ENCODE assay signal across 6 cellular contexts in genomic region chr6:33417127-33417902, GRCh38. TPM values are rescaled to one million over a fixed set of nuclear protein-coding genes. Genes with fewer than 3 reads are reported as not detected.
DNase-seq lines count a peak whose midpoint lies in the region; ATAC-seq and TF ChIP-seq lines count a peak whose summit lies in the region.

No MANE protein-coding gene starts in this region.

- intact Hi-C loops in activated T-helper 1 cell treated with anti-CD3 and anti-CD28 coated beads, Interleukin-12 subunit alpha, Interleukin-12 subunit beta, Interleukin-2, Interleukin-4 antibody, amounts not matched to agents 30 ng/mL and 10 ng/mL and 1 ng/mL, durations not matched to agents 14 hours and 24 hours and 36 hours (cut with micrococcal nuclease) = loop anchor here (2.0 to 10.0 kb wide), 5 partner anchors 13 to 1243 kb away; partner anchors contain the start of genes AGPAT1, BRD2, LEMD2 and PSMB8
- intact Hi-C loops in lower lobe of right lung (cut with DNase I) = no loop called here

- H3K4me3 ChIP-seq in lower lobe of right lung = peak overlapping the region; percentile 85

- H3K36me3 Mint-ChIP-seq in activated T-helper 1 cell treated with anti-CD3 and anti-CD28 coated beads, Interleukin-12 subunit alpha, Interleukin-12 subunit beta, Interleukin-2, Interleukin-4 antibody, amounts not matched to agents 30 ng/mL and 10 ng/mL and 1 ng/mL, durations not matched to agents 14 hours and 24 hours and 36 hours (ENCODE audit: low read depth) = peaks cover 29% of the 10 kb centered on the region

- DNase-seq in HK-2 (ENCODE audit: unreplicated experiment) (peak; percentile 60), lower lobe of right lung (no peak), NCI-H345 treated with DMSO at 0.1 percent for 48 hours (lab: John Stamatoyannopoulos, UW; ENCODE audit: unreplicated experiment) (no peak)
- DNase-seq in activated T-helper 1 cell treated with anti-CD3 and anti-CD28 coated beads, Interleukin-12 subunit alpha, Interleukin-12 subunit beta, Interleukin-2, Interleukin-4 antibody, amounts not matched to agents 30 ng/mL and 10 ng/mL and 1 ng/mL, durations not matched to agents 14 hours and 24 hours and 36 hours (ENCODE audit: low spot score) = no peak

- H3K27me3 Mint-ChIP-seq in activated T-helper 1 cell treated with anti-CD3 and anti-CD28 coated beads, Interleukin-12 subunit alpha, Interleukin-12 subunit beta, Interleukin-2, Interleukin-4 antibody, amounts not matched to agents 30 ng/mL and 10 ng/mL and 1 ng/mL, durations not matched to agents 14 hours and 24 hours and 36 hours (ENCODE audit: insufficient read depth) = no peaks in the 10 kb centered on the region

- peaks cover 44% of the 10 kb centered on the region for H3K36me3 ChIP-seq in lower lobe of right lung

- ATAC-seq in lower lobe of right lung (peak in 1 of 2 donors; percentile 9), HG02840 (IDR thresholded peaks at IDR 0.05; ENCODE audit: low FRiP score, unreplicated experiment) (no peak), GM19463 (IDR thresholded peaks at IDR 0.05; ENCODE audit: unreplicated experiment) (no peak)

- peaks cover 51% of the 10 kb centered on the region for H3K4me1 ChIP-seq in lower lobe of right lung

- no peaks in the 10 kb centered on the region for H3K9me3 Mint-ChIP-seq in activated T-helper 1 cell treated with anti-CD3 and anti-CD28 coated beads, Interleukin-12 subunit alpha, Interleukin-12 subunit beta, Interleukin-2, Interleukin-4 antibody, amounts not matched to agents 30 ng/mL and 10 ng/mL and 1 ng/mL, durations not matched to agents 14 hours and 24 hours and 36 hours

- peak overlapping the region; percentile 96 for H3K27ac Mint-ChIP-seq in activated T-helper 1 cell treated with anti-CD3 and anti-CD28 coated beads, Interleukin-12 subunit alpha, Interleukin-12 subunit beta, Interleukin-2, Interleukin-4 antibody, amounts not matched to agents 30 ng/mL and 10 ng/mL and 1 ng/mL, durations not matched to agents 14 hours and 24 hours and 36 hours

- H3K27me3 ChIP-seq in lower lobe of right lung (ENCODE audit: low read depth) = no peaks in the 10 kb centered on the region

- peaks cover 73% of the 10 kb centered on the region for H3K4me1 Mint-ChIP-seq in activated T-helper 1 cell treated with anti-CD3 and anti-CD28 coated beads, Interleukin-12 subunit alpha, Interleukin-12 subunit beta, Interleukin-2, Interleukin-4 antibody, amounts not matched to agents 30 ng/mL and 10 ng/mL and 1 ng/mL, durations not matched to agents 14 hours and 24 hours and 36 hours (ENCODE audit: low read depth)

- no peak for TF ChIP-seq CTCF in lower lobe of right lung (IDR thresholded peaks at IDR 0.05)

- no peaks in the 10 kb centered on the region for H3K9me3 ChIP-seq in lower lobe of right lung

- H3K4me3 Mint-ChIP-seq in activated T-helper 1 cell treated with anti-CD3 and anti-CD28 coated beads, Interleukin-12 subunit alpha, Interleukin-12 subunit beta, Interleukin-2, Interleukin-4 antibody, amounts not matched to agents 30 ng/mL and 10 ng/mL and 1 ng/mL, durations not matched to agents 14 hours and 24 hours and 36 hours = peak overlapping the region; percentile 95

- H3K27ac ChIP-seq in lower lobe of right lung = peak overlapping the region; percentile 94

RNA-seq across cellular contexts. Expression of gene CUTA, which starts 0.6 kb away (rescaled TPM):
- 131 and 137 TPM in 2 replicates for total RNA-seq in activated T-helper 1 cell treated with anti-CD3 and anti-CD28 coated beads, Interleukin-12 subunit alpha, Interleukin-12 subunit beta, Interleukin-2, Interleukin-4 antibody, amounts not matched to agents 30 ng/mL and 10 ng/mL and 1 ng/mL, durations not matched to agents 14 hours and 24 hours and 36 hours
- total RNA-seq in lower lobe of right lung = 153 TPM

RNA-seq across cellular contexts. Expression of gene SYNGAP1, which starts 2.5 kb away (rescaled TPM):
- 37.1 and 56.6 TPM in 2 replicates for total RNA-seq in activated T-helper 1 cell treated with anti-CD3 and anti-CD28 coated beads, Interleukin-12 subunit alpha, Interleukin-12 subunit beta, Interleukin-2, Interleukin-4 antibody, amounts not matched to agents 30 ng/mL and 10 ng/mL and 1 ng/mL, durations not matched to agents 14 hours and 24 hours and 36 hours
- total RNA-seq in lower lobe of right lung = 21.6 TPM

RNA-seq across cellular contexts. Expression of gene PHF1, which starts 6.5 kb away (rescaled TPM):
- total RNA-seq in activated T-helper 1 cell treated with anti-CD3 and anti-CD28 coated beads, Interleukin-12 subunit alpha, Interleukin-12 subunit beta, Interleukin-2, Interleukin-4 antibody, amounts not matched to agents 30 ng/mL and 10 ng/mL and 1 ng/mL, durations not matched to agents 14 hours and 24 hours and 36 hours = 28.7 and 38.8 TPM in 2 replicates
- total RNA-seq in lower lobe of right lung = 69.7 TPM

RNA-seq across cellular contexts. Expression of gene KIFC1, which starts 25.7 kb away (rescaled TPM):
- total RNA-seq in activated T-helper 1 cell treated with anti-CD3 and anti-CD28 coated beads, Interleukin-12 subunit alpha, Interleukin-12 subunit beta, Interleukin-2, Interleukin-4 antibody, amounts not matched to agents 30 ng/mL and 10 ng/mL and 1 ng/mL, durations not matched to agents 14 hours and 24 hours and 36 hours = 54.7 and 59.6 TPM in 2 replicates
- 2.7 TPM for total RNA-seq in lower lobe of right lung

RNA-seq across cellular contexts. Expression of gene ZBTB9, which starts 37.1 kb away (rescaled TPM):
- total RNA-seq in activated T-helper 1 cell treated with anti-CD3 and anti-CD28 coated beads, Interleukin-12 subunit alpha, Interleukin-12 subunit beta, Interleukin-2, Interleukin-4 antibody, amounts not matched to agents 30 ng/mL and 10 ng/mL and 1 ng/mL, durations not matched to agents 14 hours and 24 hours and 36 hours = 15.8 and 17.0 TPM in 2 replicates
- total RNA-seq in lower lobe of right lung = 9.5 TPM
